Comparison of ENCODE assay signal across 18 cellular contexts in genomic region chr18:59488899-59489298, GRCh38.
DNase-seq lines count a peak whose midpoint lies in the region; ATAC-seq, FAIRE-seq and TF ChIP-seq lines count a peak whose summit lies in the region.
"Had no signal": no experiment of that assay in that cellular context is flagged by ENCODE, and none has a peak within 500 bp of the region (broad histone marks: within the 10 kb centered on the region; RNA-seq: fewer than 3 reads in every experiment).

No MANE protein-coding gene starts in this region.

- H3K9ac ChIP-seq in OCI-LY3 (ENCODE audit: low read length) (no peak overlapping the region), HepG2 (ENCODE audit: insufficient read depth, low read depth, low read length) (no peak overlapping the region)

- 44% methylated on average over 2 of the region's 2 CpGs for WGBS in HepG2 (ENCODE audit: low lambda C conversion rate)

- DNase-seq in GM13977 (ENCODE audit: low spot score) (peak; percentile 24), NCI-H1694 (lab: John Stamatoyannopoulos, UW) (no peak), SKM-1 (lab: John Stamatoyannopoulos, UW; ENCODE audit: unreplicated experiment) (no peak), HepG2 (ENCODE audit: low spot score) (no peak)
- DNase-seq in CD4-positive, alpha-beta memory T cell = no peak
- DNase-seq: activated naive CD4-positive, alpha-beta T cell treated with anti-CD3 and anti-CD28 coated beads, Interleukin-2, amount 10 ng/mL, durations not matched to agents 7 days and 5 days; dermis blood vessel endothelial cell; esophagus squamous epithelium; heart right ventricle; MM.1S; NCI-H2171; ovary; WERI-Rb-1 had no signal

- H3K27me3 Mint-ChIP-seq in CD4-positive, alpha-beta memory T cell = no peaks in the 10 kb centered on the region
- H3K27me3 Mint-ChIP-seq: activated naive CD4-positive, alpha-beta T cell treated with anti-CD3 and anti-CD28 coated beads, Interleukin-2, amount 10 ng/mL, durations not matched to agents 7 days and 5 days; stimulated activated naive CD8-positive, alpha-beta T cell treated with anti-CD3 and anti-CD28 coated beads, Interleukin-15, Interleukin-2, amounts not matched to agents 100 ng/mL and 50 ng/mL, for 24 hours had no signal

- intact Hi-C loops in CD4-positive, alpha-beta memory T cell (cut with micrococcal nuclease) = no loop called here
- intact Hi-C loops in HepG2 (cut with micrococcal nuclease; ENCODE audit: unreplicated experiment) = no loop called here

- H3K27ac ChIP-seq in OCI-LY3 (ENCODE audit: low read length) (no peak overlapping the region), HepG2 (ENCODE audit: extremely low read length, insufficient read depth, low read length) (no peak overlapping the region)
- H3K27ac ChIP-seq in CD4-positive, alpha-beta memory T cell (ENCODE audit: low read depth, low read length) = no peak overlapping the region
- H3K27ac ChIP-seq: esophagus squamous epithelium, heart right ventricle, ovary, WERI-Rb-1 had no signal

- no TSS peak for BruUV-seq in HepG2 (replicated peaks; lab: Mats Ljungman, UMichigan)

- no peaks in the 10 kb centered on the region for H3K9me3 Mint-ChIP-seq in CD4-positive, alpha-beta memory T cell
- H3K9me3 Mint-ChIP-seq: activated naive CD4-positive, alpha-beta T cell treated with anti-CD3 and anti-CD28 coated beads, Interleukin-2, amount 10 ng/mL, durations not matched to agents 7 days and 5 days; stimulated activated naive CD8-positive, alpha-beta T cell treated with anti-CD3 and anti-CD28 coated beads, Interleukin-15, Interleukin-2, amounts not matched to agents 100 ng/mL and 50 ng/mL, for 24 hours had no signal

- no peak overlapping the region for H3K4me3 Mint-ChIP-seq in CD4-positive, alpha-beta memory T cell
- H3K4me3 Mint-ChIP-seq: activated naive CD4-positive, alpha-beta T cell treated with anti-CD3 and anti-CD28 coated beads, Interleukin-2, amount 10 ng/mL, durations not matched to agents 7 days and 5 days; stimulated activated naive CD8-positive, alpha-beta T cell treated with anti-CD3 and anti-CD28 coated beads, Interleukin-15, Interleukin-2, amounts not matched to agents 100 ng/mL and 50 ng/mL, for 24 hours had no signal

- TF ChIP-seq CTCF in GM13977 (IDR thresholded peaks at IDR 0.05; ENCODE audit: extremely low read depth, insufficient read depth, missing control alignments) (no peak), OCI-LY3 (IDR thresholded peaks at IDR 0.05; ENCODE audit: low read depth, low read length) (no peak), HepG2 (CRISPR knock-in tag; IDR thresholded peaks at IDR 0.05) (no peak)

- ATAC-seq in GM19395 (IDR thresholded peaks at IDR 0.05; ENCODE audit: unreplicated experiment) (peak; percentile 83), HG03139 (IDR thresholded peaks at IDR 0.05; ENCODE audit: unreplicated experiment) (peak; percentile 56), HepG2 (no peak)
- ATAC-seq: heart right ventricle had no signal

- H3K79me2 ChIP-seq in OCI-LY3 (ENCODE audit: low read length) (no peaks in the 10 kb centered on the region), HepG2 (ENCODE audit: insufficient read depth, low read length) (no peaks in the 10 kb centered on the region)

- FAIRE-seq in HepG2 (lab: Jason Lieb, UNC) = no peak

- TF ChIP-seq RAD21 in HepG2 (CRISPR knock-in tag; IDR thresholded peaks at IDR 0.05) = no peak

- H3K4me1 ChIP-seq in OCI-LY3 (ENCODE audit: low read length) (peaks cover 11% of the 10 kb centered on the region), HepG2 (ENCODE audit: insufficient read depth, low read length) (no peaks in the 10 kb centered on the region)
- no peaks in the 10 kb centered on the region for H3K4me1 ChIP-seq in CD4-positive, alpha-beta memory T cell (ENCODE audit: insufficient read depth, low read length)
- H3K4me1 ChIP-seq: HAP-1, heart right ventricle had no signal

- no peak overlapping the region for H3K27ac Mint-ChIP-seq in CD4-positive, alpha-beta memory T cell
- H3K27ac Mint-ChIP-seq: activated naive CD4-positive, alpha-beta T cell treated with anti-CD3 and anti-CD28 coated beads, Interleukin-2, amount 10 ng/mL, durations not matched to agents 7 days and 5 days; stimulated activated naive CD8-positive, alpha-beta T cell treated with anti-CD3 and anti-CD28 coated beads, Interleukin-15, Interleukin-2, amounts not matched to agents 100 ng/mL and 50 ng/mL, for 24 hours had no signal

- in situ Hi-C loops in GM13977 (cut with MboI; ENCODE audit: low pct_unique_long_range_greater_than_20kb, low sequenced_read_pairs, unreplicated experiment) (no loop called here), HepG2 (cut with HindIII; ENCODE audit: extremely low pct_ligation_motif_present, low pct_unique_long_range_greater_than_20kb) (no loop called here)

- H3K9me3 ChIP-seq in OCI-LY3 (ENCODE audit: insufficient read depth, low read length) = no peaks in the 10 kb centered on the region
- no peaks in the 10 kb centered on the region for H3K9me3 ChIP-seq in CD4-positive, alpha-beta memory T cell (ENCODE audit: control insufficient read depth in 1 of 2, low read length in 2 of 2)
- no peaks in the 10 kb centered on the region for H3K9me3 ChIP-seq in HepG2 (ENCODE audit: low read length)
- H3K9me3 ChIP-seq: esophagus squamous epithelium, HAP-1, heart right ventricle, ovary had no signal

- CTCF ChIA-PET in CD4-positive, alpha-beta memory T cell (lab: Charles Lee; ENCODE audit: partially characterized antibody) = no interaction called here
- CTCF ChIA-PET in HepG2 (lab: Yijun Ruan, JAX; ENCODE audit: low intra/inter-chr PET ratio, low total read pairs) = no interaction called here

- no peaks in the 10 kb centered on the region for H3K36me3 ChIP-seq in OCI-LY3 (replicated peaks; ENCODE audit: low read depth, low read length)
- H3K36me3 ChIP-seq in CD4-positive, alpha-beta memory T cell (ENCODE audit: insufficient read depth, low read length) = no peaks in the 10 kb centered on the region
- no peaks in the 10 kb centered on the region for H3K36me3 ChIP-seq in HepG2 (replicated peaks in 1 of 2; ENCODE audit: control insufficient read depth in 1 of 2, insufficient read depth in 2 of 2, low read length in 2 of 2)
- H3K36me3 ChIP-seq: esophagus squamous epithelium, HAP-1, heart right ventricle, ovary, WERI-Rb-1 had no signal

- H3K27me3 ChIP-seq in OCI-LY3 (ENCODE audit: low read depth, low read length) = peaks cover 23% of the 10 kb centered on the region
- no peaks in the 10 kb centered on the region for H3K27me3 ChIP-seq in CD4-positive, alpha-beta memory T cell (ENCODE audit: insufficient read depth, low read length)
- H3K27me3 ChIP-seq in HepG2 (ENCODE audit: control insufficient read depth in 1 of 2, insufficient read depth in 2 of 2, low read length in 2 of 2) = 0 out of 5 replicates have a peak, but pooled peaks cover 0 to 8% of the 10 kb centered on the region in 2 experiments
- H3K27me3 ChIP-seq: heart right ventricle, ovary had no signal

- no peaks in the 10 kb centered on the region for H3K36me3 Mint-ChIP-seq in CD4-positive, alpha-beta memory T cell
- H3K36me3 Mint-ChIP-seq: activated naive CD4-positive, alpha-beta T cell treated with anti-CD3 and anti-CD28 coated beads, Interleukin-2, amount 10 ng/mL, durations not matched to agents 7 days and 5 days had no signal

- POLR2A ChIA-PET in CD4-positive, alpha-beta memory T cell (lab: Charles Lee; ENCODE audit: partially characterized antibody) = no interaction called here
- POLR2A ChIA-PET in HepG2 (lab: Yijun Ruan, JAX) = no interaction called here

- H3K4me2 ChIP-seq in OCI-LY3 (ENCODE audit: low read length) (peak overlapping the region; percentile 26), HepG2 (ENCODE audit: low read depth, low read length) (no peak overlapping the region)

- no peaks in the 10 kb centered on the region for H3K4me1 Mint-ChIP-seq in CD4-positive, alpha-beta memory T cell
- H3K4me1 Mint-ChIP-seq: activated naive CD4-positive, alpha-beta T cell treated with anti-CD3 and anti-CD28 coated beads, Interleukin-2, amount 10 ng/mL, durations not matched to agents 7 days and 5 days had no signal

- H3K4me3 ChIP-seq in OCI-LY3 (ENCODE audit: low read length) (no peak overlapping the region), HepG2 (replicated peaks in 1 of 3; ENCODE audit: insufficient read depth in 1 of 3, low read depth in 2 of 3, low read length in 3 of 3) (no peak overlapping the region)
- H3K4me3 ChIP-seq in CD4-positive, alpha-beta memory T cell (ENCODE audit: low read length in 2 of 2) = no peak overlapping the region
- H3K4me3 ChIP-seq: esophagus squamous epithelium, HAP-1, heart right ventricle, ovary had no signal

- H4K20me1 ChIP-seq in OCI-LY3 (ENCODE audit: insufficient read depth, low read length) = no peaks in the 10 kb centered on the region
- no peaks in the 10 kb centered on the region for H4K20me1 ChIP-seq in HepG2 (ENCODE audit: insufficient read depth, low read length)

- TF ChIP-seq POLR2A in HepG2 (IDR thresholded peaks at IDR 0.05; ENCODE audit: insufficient read depth in 1 of 2, low read depth in 2 of 2, low read length in 2 of 2) = no peak

- TF ChIP-seq EP300 in HepG2 (IDR thresholded peaks at IDR 0.05; ENCODE audit: low read depth in 2 of 2, low read length in 2 of 2) (no peak), HepG2 (CRISPR knock-in tag; IDR thresholded peaks at IDR 0.05; ENCODE audit: borderline replicate concordance) (no peak)

- no peak overlapping the region for H2AFZ ChIP-seq in OCI-LY3 (ENCODE audit: low read depth, low read length)
- H2AFZ ChIP-seq in HepG2 (ENCODE audit: low read length) = no peak overlapping the region

TF ChIP-seq in HepG2, 621 proteins besides CTCF, POLR2A, EP300 and RAD21 (continues in another document):
- TF ChIP-seq AGO2 (optimal IDR thresholded peaks at IDR 0.05; ENCODE audit: low read depth, low read length) = no peak
